In genomic region chr16:69607674-69608073, GRCh38 we compare ENCODE assay signal across 21 cellular contexts. TPM values are rescaled to one million over a fixed set of nuclear protein-coding genes. Genes with fewer than 3 reads are reported as not detected.
A peak's percentile ranks its signal among the peaks of the same experiment; 100 is the strongest.
DNase-seq lines count a peak whose midpoint lies in the region; ATAC-seq and TF ChIP-seq lines count a peak whose summit lies in the region.
"Had no signal": no experiment of that assay in that cellular context is flagged by ENCODE, and none has a peak within 500 bp of the region (broad histone marks: within the 10 kb centered on the region; RNA-seq: fewer than 3 reads in every experiment).

No MANE protein-coding gene starts in this region.

- POLR2A ChIA-PET in WTC11 (lab: Charles Lee), result no interaction called here

- no peaks in the 10 kb centered on the region for H3K9me3 Mint-ChIP-seq in activated CD8-positive, alpha-beta memory T cell treated with anti-CD3 and anti-CD28 coated beads, Interleukin-2, amount 10 ng/mL, durations not matched to agents 7 days and 5 days (ENCODE audit: low read depth)
- H3K9me3 Mint-ChIP-seq in WTC11 (no peaks in the 10 kb centered on the region), endodermal cell (no peaks in the 10 kb centered on the region)
- H3K9me3 Mint-ChIP-seq: H9, naive B cell had no signal

- no peak overlapping the region for H3K9ac ChIP-seq in endodermal cell (ENCODE audit: extremely low read depth, low read length, poor library complexity, severe bottlenecking)
- H3K9ac ChIP-seq: KMS-11 had no signal

- ATAC-seq in activated CD8-positive, alpha-beta memory T cell treated with anti-CD3 and anti-CD28 coated beads, Interleukin-2, amount 10 ng/mL, durations not matched to agents 7 days and 5 days, result no peak
- ATAC-seq in WTC11, result no peak
- ATAC-seq in GM19397 (IDR thresholded peaks at IDR 0.05; ENCODE audit: unreplicated experiment), result no peak
- no peak for ATAC-seq in HG03196 (IDR thresholded peaks at IDR 0.05; ENCODE audit: unreplicated experiment)
- ATAC-seq: T-helper 17 cell had no signal

- H3K27me3 Mint-ChIP-seq in activated CD8-positive, alpha-beta memory T cell treated with anti-CD3 and anti-CD28 coated beads, Interleukin-2, amount 10 ng/mL, durations not matched to agents 7 days and 5 days, result no peaks in the 10 kb centered on the region
- H3K27me3 Mint-ChIP-seq in WTC11 (ENCODE audit: low read depth) (no peaks in the 10 kb centered on the region), endodermal cell (ENCODE audit: insufficient read depth) (no peaks in the 10 kb centered on the region)
- H3K27me3 Mint-ChIP-seq: naive B cell, T-helper 17 cell had no signal

- H3K27ac Mint-ChIP-seq in activated CD8-positive, alpha-beta memory T cell treated with anti-CD3 and anti-CD28 coated beads, Interleukin-2, amount 10 ng/mL, durations not matched to agents 7 days and 5 days, result peak overlapping the region; percentile 9
- H3K27ac Mint-ChIP-seq in WTC11 (peak overlapping the region; percentile 0; the same call in 1 of the 2 replicates), endodermal cell (peak overlapping the region; percentile 7)
- H3K27ac Mint-ChIP-seq: T-helper 17 cell had no signal

- H3K4me3 ChIP-seq in GM12864 (ENCODE audit: low read depth, low read length), result no peak overlapping the region
- no peak overlapping the region for H3K4me3 ChIP-seq in endodermal cell (ENCODE audit: low read length)
- H3K4me3 ChIP-seq: SJCRH30 had no signal

- DNase-seq in activated CD8-positive, alpha-beta memory T cell treated with anti-CD3 and anti-CD28 coated beads, Interleukin-2, amount 10 ng/mL, durations not matched to agents 7 days and 5 days, result no peak
- no peak for DNase-seq in activated CD8-positive, alpha-beta memory T cell treated with anti-CD3 and anti-CD28 coated beads, Interleukin-2, amount 50 U/mL, for 48 hours
- DNase-seq in GM12864 (ENCODE audit: low read depth) (peak; percentile 26), WTC11 (ENCODE audit: low spot score) (no peak), endodermal cell (no peak), activated gamma-delta T cell (lab: John Stamatoyannopoulos, UW) (no peak)
- DNase-seq: brain microvascular endothelial cell; C1 segment of cervical spinal cord; cortex of kidney; H9; mesenchymal stem cell; naive B cell; NCI-H1694 treated with DMSO at 0.1 percent for 48 hours; NCI-H345; occipital lobe; SJCRH30; stimulated activated CD4-positive, alpha-beta T cell treated with anti-CD3 and anti-CD28 coated beads, Interleukin-12 subunit alpha, Interleukin-12 subunit beta, amount 100 ng/mL, for 4 hours; T-helper 17 cell had no signal

- H3K36me3 ChIP-seq in endodermal cell (ENCODE audit: control insufficient read depth, insufficient read depth, low read length), result peaks cover 16% of the 10 kb centered on the region
- H3K36me3 ChIP-seq: brain microvascular endothelial cell, SJCRH30 had no signal

- CTCF ChIA-PET in activated CD8-positive, alpha-beta memory T cell treated with anti-CD3 and anti-CD28 coated beads, Interleukin-2, amount 10 ng/mL, durations not matched to agents 7 days and 5 days (lab: Charles Lee), result no interaction called here
- CTCF ChIA-PET in WTC11 (lab: Charles Lee), result no interaction called here

- H3K4me3 Mint-ChIP-seq in activated CD8-positive, alpha-beta memory T cell treated with anti-CD3 and anti-CD28 coated beads, Interleukin-2, amount 10 ng/mL, durations not matched to agents 7 days and 5 days, result no peak overlapping the region
- H3K4me3 Mint-ChIP-seq in WTC11, result no peak overlapping the region
- no peak overlapping the region for H3K4me3 Mint-ChIP-seq in endodermal cell
- H3K4me3 Mint-ChIP-seq: H9, naive B cell, T-helper 17 cell had no signal

- peaks cover 23% of the 10 kb centered on the region for H3K4me1 Mint-ChIP-seq in activated CD8-positive, alpha-beta memory T cell treated with anti-CD3 and anti-CD28 coated beads, Interleukin-2, amount 10 ng/mL, durations not matched to agents 7 days and 5 days
- H3K4me1 Mint-ChIP-seq in WTC11, result peaks cover 14% of the 10 kb centered on the region
- H3K4me1 Mint-ChIP-seq in endodermal cell, result no peaks in the 10 kb centered on the region

- TF ChIP-seq CTCF in GM12864 (IDR thresholded peaks at IDR 0.05; ENCODE audit: low read depth, low read length, missing control alignments) (no peak), WTC11 (IDR thresholded peaks at IDR 0.05) (no peak), endodermal cell (conservative IDR thresholded peaks at IDR 0.05) (no peak)

- no peaks in the 10 kb centered on the region for H3K9me3 ChIP-seq in endodermal cell (ENCODE audit: control insufficient read depth, low read length)
- H3K9me3 ChIP-seq: SJCRH30 had no signal

- no peak overlapping the region for H3K27ac ChIP-seq in endodermal cell (ENCODE audit: low read depth, low read length)
- H3K27ac ChIP-seq: brain microvascular endothelial cell, KMS-11, SJCRH30 had no signal

- no peaks in the 10 kb centered on the region for H3K27me3 ChIP-seq in endodermal cell (ENCODE audit: control insufficient read depth, insufficient read depth, low read length, poor library complexity, severe bottlenecking)
- H3K27me3 ChIP-seq: brain microvascular endothelial cell, SJCRH30 had no signal

- peaks cover 16% of the 10 kb centered on the region for H3K36me3 Mint-ChIP-seq in activated CD8-positive, alpha-beta memory T cell treated with anti-CD3 and anti-CD28 coated beads, Interleukin-2, amount 10 ng/mL, durations not matched to agents 7 days and 5 days
- H3K36me3 Mint-ChIP-seq in WTC11 (no peaks in the 10 kb centered on the region), endodermal cell (ENCODE audit: low read depth) (peaks cover 11% of the 10 kb centered on the region)
- H3K36me3 Mint-ChIP-seq: naive B cell had no signal

- no peaks in the 10 kb centered on the region for H3K4me1 ChIP-seq in endodermal cell (ENCODE audit: control insufficient read depth, insufficient read depth, low read length)
- H3K4me1 ChIP-seq: SJCRH30 had no signal

TF ChIP-seq in WTC11, 78 proteins besides CTCF, POLR2A, EP300 and RAD21 (continues in another document):
- no peak for TF ChIP-seq ZNF423 (CRISPR knock-in tag; IDR thresholded peaks at IDR 0.05)
- no peak for TF ChIP-seq ZNF532 (CRISPR knock-in tag; IDR thresholded peaks at IDR 0.05; ENCODE audit: borderline replicate concordance)
- TF ChIP-seq E2F4 (CRISPR knock-in tag; IDR thresholded peaks at IDR 0.05; ENCODE audit: borderline replicate concordance, low read depth), result no peak
- no peak for TF ChIP-seq SOX15 (CRISPR knock-in tag; IDR thresholded peaks at IDR 0.05)
- no peak for TF ChIP-seq HMGA2 (CRISPR knock-in tag; IDR thresholded peaks at IDR 0.05)
- no peak for TF ChIP-seq USF1 (CRISPR knock-in tag; IDR thresholded peaks at IDR 0.05)
- no peak for TF ChIP-seq TEAD4 (CRISPR knock-in tag; IDR thresholded peaks at IDR 0.05)
- no peak for TF ChIP-seq CREM (CRISPR knock-in tag; IDR thresholded peaks at IDR 0.05)

RNA-seq across cellular contexts. Expression of gene NFAT5, which starts 41.9 kb away (rescaled TPM):
- total RNA-seq in activated CD8-positive, alpha-beta memory T cell treated with anti-CD3 and anti-CD28 coated beads, Interleukin-2, amount 10 ng/mL, durations not matched to agents 7 days and 5 days, result 10 to 100 TPM; 28.7 to 36.8 TPM
- total RNA-seq in WTC11 (2021), result 23.2 to 23.7 TPM (median 23.5 TPM) in 3 replicates
- 10 to 100 TPM; 38.8 to 40.3 TPM for total RNA-seq in endodermal cell
- polyA plus RNA-seq in endodermal cell (2013, experiment 1 of 2), result 16.0 TPM
- polyA plus RNA-seq in endodermal cell (2013, experiment 2 of 2), result 18.5 TPM
